Comparison of ENCODE assay signal across 8 cellular contexts in the genomic region with DNA sequence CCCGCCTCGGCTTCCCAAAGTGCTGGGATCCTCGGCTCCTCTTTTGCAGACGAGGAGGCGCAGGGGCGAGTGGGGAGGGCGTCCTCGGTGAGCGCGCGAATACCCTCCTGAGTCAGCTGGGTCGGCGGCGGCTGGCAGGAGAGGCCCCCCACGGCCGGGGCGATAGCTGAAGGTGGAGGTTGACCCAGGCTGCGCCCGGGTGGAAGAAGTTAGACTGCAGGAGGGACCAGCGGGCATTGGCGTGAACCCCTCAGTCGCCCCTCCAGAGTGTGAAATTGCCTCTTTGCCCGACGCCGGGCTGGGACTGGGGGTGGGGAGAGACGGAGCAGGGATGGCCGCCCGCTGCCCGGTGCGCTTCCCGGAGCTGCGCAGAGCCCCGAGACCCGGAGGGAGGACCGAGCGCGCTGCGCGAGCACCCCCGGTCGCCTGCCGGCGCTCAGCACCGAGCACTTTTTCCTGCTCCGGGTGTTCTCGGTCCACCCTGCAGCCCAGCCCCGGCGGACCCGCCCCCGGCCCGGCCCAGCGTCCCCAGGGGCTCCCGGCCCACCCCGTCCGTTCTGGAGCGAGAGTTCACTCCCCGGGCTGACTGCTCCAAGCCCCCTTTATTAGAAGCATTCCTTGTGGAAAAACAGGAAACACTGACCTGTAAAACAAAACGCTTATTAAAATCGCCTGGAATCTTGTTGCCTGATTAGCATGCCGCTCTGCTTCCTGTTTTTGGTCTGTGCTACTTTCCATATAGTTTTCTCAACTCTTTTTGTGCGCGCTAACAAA. TPM values are rescaled to one million over a fixed set of nuclear protein-coding genes. Genes with fewer than 3 reads are reported as not detected.
DNase-seq lines count a peak whose midpoint lies in the region; ATAC-seq and TF ChIP-seq lines count a peak whose summit lies in the region.

No MANE protein-coding gene starts in this region.

- TF ChIP-seq CTCF in AG09309 (IDR thresholded peaks at IDR 0.05; ENCODE audit: control insufficient read depth, insufficient read depth, low read depth, low read length, missing control alignments) (peak; percentile 32), parathyroid adenoma (IDR thresholded peaks at IDR 0.05) (no peak)

- peak overlapping the region; percentile 74 for H2AFZ ChIP-seq in parathyroid adenoma

- ATAC-seq in GM19035 (IDR thresholded peaks at IDR 0.05; ENCODE audit: unreplicated experiment), result no peak

- no peaks in the 10 kb centered on the region for H3K36me3 ChIP-seq in HUES6 (ENCODE audit: control insufficient read depth, insufficient read depth, low read length)
- no peaks in the 10 kb centered on the region for H3K36me3 ChIP-seq in parathyroid adenoma (ENCODE audit: control insufficient read depth, insufficient read depth, low read length)

- H3K79me2 ChIP-seq in parathyroid adenoma, result no peaks in the 10 kb centered on the region

- H3K9ac ChIP-seq in HUES6 (ENCODE audit: low read length), result peak overlapping the region; percentile 51
- H3K9ac ChIP-seq in parathyroid adenoma, result no peak overlapping the region

- H3K27ac ChIP-seq in HUES6 (ENCODE audit: low read depth, low read length) (no peak overlapping the region), parathyroid adenoma (no peak overlapping the region)

- DNase-seq in AG09309 (ENCODE audit: low read depth) (no peak), glomerular endothelial cell (ENCODE audit: extremely low read depth, low read depth, low spot score) (peak; percentile 44), GDM1 (lab: John Stamatoyannopoulos, UW) (no peak), ureter (ENCODE audit: low spot score) (no peak)
- DNase-seq in activated T-cell treated with anti-CD3 and anti-CD28 coated beads, Interleukin-2, amount 50 U/mL, for 48 hours, result peak; percentile 30 to 44

- H3K9me3 ChIP-seq in HUES6 (ENCODE audit: control insufficient read depth, insufficient read depth, low read depth, low read length), result peaks cover 5% of the 10 kb centered on the region
- H3K9me3 ChIP-seq in parathyroid adenoma (ENCODE audit: control insufficient read depth, low read length), result no peaks in the 10 kb centered on the region

- peak overlapping the region; percentile 59 for H3K4me2 ChIP-seq in parathyroid adenoma (ENCODE audit: low read length)

- peaks cover 11% of the 10 kb centered on the region for H3K27me3 ChIP-seq in HUES6 (ENCODE audit: control insufficient read depth, insufficient read depth, low read length)
- no peaks in the 10 kb centered on the region for H3K27me3 ChIP-seq in parathyroid adenoma (ENCODE audit: control insufficient read depth, insufficient read depth, low read length)

- H3K4me3 ChIP-seq in AG09309 (ENCODE audit: control insufficient read depth, low read depth, low read length) (peak overlapping the region; percentile 65), HUES6 (ENCODE audit: low read depth, low read length) (peak overlapping the region; percentile 78), parathyroid adenoma (ENCODE audit: low read depth, low read length) (no peak overlapping the region)

- H3K4me1 ChIP-seq in HUES6 (ENCODE audit: control insufficient read depth, insufficient read depth, low read length) (no peaks in the 10 kb centered on the region), parathyroid adenoma (no peaks in the 10 kb centered on the region)

RNA-seq across cellular contexts. Expression of gene CPT1A, which starts 13.7 kb away (rescaled TPM):
- total RNA-seq in glomerular endothelial cell, result 31.9 and 67.0 TPM in 2 replicates
- total RNA-seq in ureter, result 33.3 TPM

RNA-seq across cellular contexts. Expression of gene MRPL21, which starts 48.2 kb away (rescaled TPM):
- 47.5 and 76.8 TPM in 2 replicates for total RNA-seq in glomerular endothelial cell
- total RNA-seq in ureter, result 57.5 TPM

RNA-seq across cellular contexts. Expression of gene IGHMBP2, which starts 48.3 kb away (rescaled TPM):
- total RNA-seq in glomerular endothelial cell (12.9 and 17.7 TPM in 2 replicates), ureter (31.5 TPM)

Comparison
In these comparisons a context has a peak if more than half of its experiments do, and no peak if none do; other contexts are left out.
1. DNase-seq: peak in activated T-cell treated with anti-CD3 and anti-CD28 coated beads, Interleukin-2, amount 50 U/mL, for 48 hours (2 of 2) and glomerular endothelial cell (single experiment); none in AG09309 (single experiment), GDM1 (single experiment) and ureter (single experiment).